Comparison of ENCODE assay signal across 8 cellular contexts in the genomic region with DNA sequence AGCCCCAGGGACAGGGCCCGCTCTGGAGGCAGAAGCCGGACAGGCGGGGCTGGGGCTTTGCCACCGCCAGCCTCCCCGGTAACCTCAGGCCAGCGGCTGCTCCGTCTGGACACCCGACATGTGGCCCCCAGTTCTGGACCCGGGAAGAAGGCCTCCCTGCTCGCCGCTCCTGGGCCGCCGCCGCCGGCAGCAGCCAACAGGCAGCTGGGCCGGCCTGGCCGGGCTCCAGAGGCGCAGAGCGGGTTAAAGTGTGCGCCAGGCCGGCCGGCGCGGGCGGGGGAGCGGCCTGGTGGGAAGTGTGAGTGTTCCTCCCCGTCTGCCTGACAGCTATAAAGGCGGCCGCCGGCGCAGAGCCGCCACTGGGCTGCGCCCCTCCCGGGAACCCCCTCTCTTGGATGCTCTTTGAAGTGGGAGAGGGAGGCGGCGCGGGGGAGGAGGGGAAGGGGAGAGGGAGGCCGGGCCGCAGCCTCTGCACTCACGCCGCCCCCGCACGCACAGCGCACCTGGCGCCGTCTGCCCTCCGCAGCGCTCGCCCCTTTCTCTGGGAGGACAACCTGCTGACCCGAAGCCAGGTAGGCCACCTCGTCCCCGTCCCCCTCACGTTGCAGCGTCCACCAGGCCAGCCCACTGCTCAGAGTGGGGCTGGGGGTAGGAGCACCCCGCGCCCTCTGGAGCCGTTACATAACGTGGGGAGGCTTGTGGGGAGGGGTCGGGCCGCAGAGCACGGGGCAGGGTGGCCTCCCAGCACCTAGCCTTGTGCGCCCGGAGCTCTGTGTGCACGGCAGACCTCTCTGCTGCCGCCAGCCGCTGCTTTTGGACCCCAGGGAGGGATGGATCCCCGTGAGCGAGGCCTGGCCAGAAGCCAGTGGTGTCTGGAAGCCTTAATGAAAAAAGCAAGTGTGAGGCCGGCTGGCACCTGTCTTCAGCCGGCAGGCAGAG. TPM values are rescaled to one million over a fixed set of nuclear protein-coding genes. Genes with fewer than 3 reads are reported as not detected.
DNase-seq lines count a peak whose midpoint lies in the region; ATAC-seq, FAIRE-seq and TF ChIP-seq lines count a peak whose summit lies in the region.

A gene (plus strand): TSS at position 359 of the 939 bp plus-strand sequence. CDS start 2,009 bp downstream, outside the sequence.

- no peaks in the 10 kb centered on the region for H3K36me3 ChIP-seq in BLaER1
- no peaks in the 10 kb centered on the region for H3K36me3 ChIP-seq in neuronal stem cell (replicated peaks in 1 of 2; ENCODE audit: control insufficient read depth in 2 of 2, insufficient read depth in 2 of 2, low read length in 2 of 2)
- H3K36me3 ChIP-seq in upper lobe of left lung: no peaks in the 10 kb centered on the region

- H3K27ac Mint-ChIP-seq in stimulated activated effector memory CD8-positive, alpha-beta T cell treated with anti-CD3 and anti-CD28 coated beads, Interleukin-12 subunit alpha, Interleukin-12 subunit beta, amount 100 ng/mL, for 72 hours: no peak within 1 kb of the TSS

- H3K36me3 Mint-ChIP-seq in stimulated activated effector memory CD8-positive, alpha-beta T cell treated with anti-CD3 and anti-CD28 coated beads, Interleukin-12 subunit alpha, Interleukin-12 subunit beta, amount 100 ng/mL, for 72 hours: no peaks in the 10 kb centered on the region

- H2BK15ac ChIP-seq in neuronal stem cell (ENCODE audit: low read length): peak within 1 kb of the TSS; percentile 99

- H2AFZ ChIP-seq in neuronal stem cell (ENCODE audit: low read length): peak within 1 kb of the TSS; percentile 94

- ATAC-seq in upper lobe of left lung (ENCODE audit: low FRiP score in 2 of 2) (peak; percentile 5 to 79), HG02588 (IDR thresholded peaks at IDR 0.05; ENCODE audit: unreplicated experiment) (no peak)
- ATAC-seq in stimulated activated effector memory CD8-positive, alpha-beta T cell treated with anti-CD3 and anti-CD28 coated beads, Interleukin-12 subunit alpha, Interleukin-12 subunit beta, amount 100 ng/mL, for 72 hours: no peak

- WGBS in neuronal stem cell (ENCODE audit: extremely low coverage in 2 of 2, insufficient read length in 2 of 2, insufficient replicate concordance in 1 of 2), 2 donors: no CpG with 5 or more reads among the region's 70 CpGs
- WGBS in upper lobe of left lung, 2 donors: 4 to 5% methylated on average over 26 to 38 of the region's 70 CpGs

- peak within 1 kb of the TSS; percentile 85 for H3K4ac ChIP-seq in neuronal stem cell (ENCODE audit: low read length)

- H2BK12ac ChIP-seq in neuronal stem cell (ENCODE audit: low read length): peak within 1 kb of the TSS; percentile 98

- peaks cover 89% of the 10 kb centered on the region for H3K4me1 ChIP-seq in BLaER1
- peaks cover 15 to 19% of the 10 kb centered on the region in 2 donors for H3K4me1 ChIP-seq in neuronal stem cell (ENCODE audit: control insufficient read depth in 2 of 2, insufficient read depth in 1 of 2, low read depth in 1 of 2, low read length in 2 of 2)
- H3K4me1 ChIP-seq in upper lobe of left lung: peaks cover 34 to 56% (median 40%) of the 10 kb centered on the region in 4 donors

- no peaks in the 10 kb centered on the region for H4K20me1 ChIP-seq in BLaER1

- H3K18ac ChIP-seq in neuronal stem cell (ENCODE audit: low read length): peak within 1 kb of the TSS; percentile 95

- no peak within 1 kb of the TSS for H2BK120ac ChIP-seq in neuronal stem cell (ENCODE audit: low read depth, low read length)

- H3K4me3 Mint-ChIP-seq in stimulated activated effector memory CD8-positive, alpha-beta T cell treated with anti-CD3 and anti-CD28 coated beads, Interleukin-12 subunit alpha, Interleukin-12 subunit beta, amount 100 ng/mL, for 72 hours: no peak within 1 kb of the TSS

- H3K27ac ChIP-seq in BLaER1: peak within 1 kb of the TSS; percentile 71
- H3K27ac ChIP-seq in neuronal stem cell (replicated peaks; ENCODE audit: low read length): no peak within 1 kb of the TSS
- H3K27ac ChIP-seq in upper lobe of left lung: peak within 1 kb of the TSS; percentile 59 to 74 (median 72)

- no peak for TF ChIP-seq EP300 in upper lobe of left lung (IDR thresholded peaks at IDR 0.05)

- no peaks in the 10 kb centered on the region for H3K9me3 ChIP-seq in BLaER1
- H3K9me3 ChIP-seq in neuronal stem cell (replicated peaks in 1 of 2; ENCODE audit: control insufficient read depth in 2 of 2, insufficient read depth in 1 of 2, low read depth in 1 of 2, low read length in 2 of 2): no peaks in the 10 kb centered on the region
- H3K9me3 ChIP-seq in upper lobe of left lung: no peaks in the 10 kb centered on the region

- H3K9me3 Mint-ChIP-seq in stimulated activated effector memory CD8-positive, alpha-beta T cell treated with anti-CD3 and anti-CD28 coated beads, Interleukin-12 subunit alpha, Interleukin-12 subunit beta, amount 100 ng/mL, for 72 hours: no peaks in the 10 kb centered on the region

- peaks cover 2% of the 10 kb centered on the region for H3K79me1 ChIP-seq in neuronal stem cell (ENCODE audit: low read depth, low read length)

- H3K4me3 ChIP-seq in BLaER1 (peak within 1 kb of the TSS; percentile 55), neuronal stem cell (ENCODE audit: low read length in 2 of 2) (peak within 1 kb of the TSS; percentile 7 to 11), upper lobe of left lung (peak within 1 kb of the TSS; percentile 19 to 79 (median 44))

- H4K8ac ChIP-seq in neuronal stem cell (ENCODE audit: low read depth, low read length): peak within 1 kb of the TSS; percentile 86

- no peak for FAIRE-seq in frontal cortex (lab: Jason Lieb, UNC)

- H3K27me3 ChIP-seq in BLaER1: peaks cover 17% of the 10 kb centered on the region
- H3K27me3 ChIP-seq in neuronal stem cell (ENCODE audit: control insufficient read depth in 3 of 3, insufficient read depth in 3 of 3, low read depth in 1 of 3, low read length in 3 of 3): peaks cover 0 to 69% (median 23%) of the 10 kb centered on the region in 3 experiments
- peaks cover 0 to 10% (median 0%) of the 10 kb centered on the region in 4 donors for H3K27me3 ChIP-seq in upper lobe of left lung

- TF ChIP-seq POLR2A in upper lobe of left lung (IDR thresholded peaks at IDR 0.05): no peak

- peak within 1 kb of the TSS; percentile 86 for H3K23ac ChIP-seq in neuronal stem cell (ENCODE audit: low read depth, low read length, poor library complexity)

- no peak within 1 kb of the TSS for H4K91ac ChIP-seq in neuronal stem cell (ENCODE audit: low read depth, low read length, poor library complexity)

- H3K9ac ChIP-seq in BLaER1 (peak within 1 kb of the TSS; percentile 39; the same call in 1 of the 2 replicates), neuronal stem cell (ENCODE audit: low read depth, low read length, poor library complexity) (peak within 1 kb of the TSS; percentile 80)

- no peak for TF ChIP-seq CTCF in upper lobe of left lung (IDR thresholded peaks at IDR 0.05)

- DNase-seq in MV-4-11 (lab: John Stamatoyannopoulos, UW) (peak; percentile 15), frontal cortex (ENCODE audit: low spot score in 2 of 2) (peak; percentile 80 to 83), neuronal stem cell (ENCODE audit: low spot score) (peak; percentile 44), upper lobe of left lung (peak; percentile 27 to 95)
- peak; percentile 69 for DNase-seq in activated CD8-positive, alpha-beta memory T cell treated with anti-CD3 and anti-CD28 coated beads, Interleukin-2, amount 50 U/mL, for 4 hours
- no peak for DNase-seq in stimulated activated effector memory CD8-positive, alpha-beta T cell treated with anti-CD3 and anti-CD28 coated beads, Interleukin-12 subunit alpha, Interleukin-12 subunit beta, amount 100 ng/mL, for 72 hours (ENCODE audit: low spot score in 2 of 2)

- peak within 1 kb of the TSS; percentile 98 for H3K4me2 ChIP-seq in BLaER1
- peak within 1 kb of the TSS; percentile 43 for H3K4me2 ChIP-seq in neuronal stem cell (ENCODE audit: insufficient read depth, low read length, poor library complexity, severe bottlenecking)

- H2AK5ac ChIP-seq in neuronal stem cell (ENCODE audit: low read depth, low read length): peak within 1 kb of the TSS; percentile 91

- peaks cover 13% of the 10 kb centered on the region for H3K4me1 Mint-ChIP-seq in stimulated activated effector memory CD8-positive, alpha-beta T cell treated with anti-CD3 and anti-CD28 coated beads, Interleukin-12 subunit alpha, Interleukin-12 subunit beta, amount 100 ng/mL, for 72 hours

- H2BK5ac ChIP-seq in neuronal stem cell (ENCODE audit: low read length): no peak within 1 kb of the TSS

- H3K14ac ChIP-seq in neuronal stem cell (ENCODE audit: low read length): peak within 1 kb of the TSS; percentile 85

RNA-seq across cellular contexts. Expression of the gene that starts here (rescaled TPM):
- 2.4 TPM for total RNA-seq in frontal cortex
- 0.17 TPM for polyA plus RNA-seq in neuronal stem cell (2013, experiment 1 of 2)
- 0.15 TPM for polyA plus RNA-seq in neuronal stem cell (2013, experiment 2 of 2)
- total RNA-seq in upper lobe of left lung: 10 to 100 TPM in 4 of 6 donors, 1 to 10 TPM in 2; 1.4 to 34.8 (median 19.2) TPM

Comparison
In these comparisons a context has a peak if more than half of its experiments do, and no peak if none do; other contexts are left out.
1. DNase-seq: peak in MV-4-11 (single experiment), activated CD8-positive, alpha-beta memory T cell treated with anti-CD3 and anti-CD28 coated beads, Interleukin-2, amount 50 U/mL, for 4 hours (single experiment), frontal cortex (2 of 2), neuronal stem cell (single experiment) and upper lobe of left lung (2 of 2); none in stimulated activated effector memory CD8-positive, alpha-beta T cell treated with anti-CD3 and anti-CD28 coated beads, Interleukin-12 subunit alpha, Interleukin-12 subunit beta, amount 100 ng/mL, for 72 hours (0 of 2).
2. ATAC-seq: peak in upper lobe of left lung (2 of 2); none in stimulated activated effector memory CD8-positive, alpha-beta T cell treated with anti-CD3 and anti-CD28 coated beads, Interleukin-12 subunit alpha, Interleukin-12 subunit beta, amount 100 ng/mL, for 72 hours (single experiment) and HG02588 (single experiment).
3. Peak in every context shown above with its lines, with median percentiles within 50 percentile points of each other: H3K4me3 ChIP-seq.